ENCODE assay signal across 8 cellular contexts in the genomic region with DNA sequence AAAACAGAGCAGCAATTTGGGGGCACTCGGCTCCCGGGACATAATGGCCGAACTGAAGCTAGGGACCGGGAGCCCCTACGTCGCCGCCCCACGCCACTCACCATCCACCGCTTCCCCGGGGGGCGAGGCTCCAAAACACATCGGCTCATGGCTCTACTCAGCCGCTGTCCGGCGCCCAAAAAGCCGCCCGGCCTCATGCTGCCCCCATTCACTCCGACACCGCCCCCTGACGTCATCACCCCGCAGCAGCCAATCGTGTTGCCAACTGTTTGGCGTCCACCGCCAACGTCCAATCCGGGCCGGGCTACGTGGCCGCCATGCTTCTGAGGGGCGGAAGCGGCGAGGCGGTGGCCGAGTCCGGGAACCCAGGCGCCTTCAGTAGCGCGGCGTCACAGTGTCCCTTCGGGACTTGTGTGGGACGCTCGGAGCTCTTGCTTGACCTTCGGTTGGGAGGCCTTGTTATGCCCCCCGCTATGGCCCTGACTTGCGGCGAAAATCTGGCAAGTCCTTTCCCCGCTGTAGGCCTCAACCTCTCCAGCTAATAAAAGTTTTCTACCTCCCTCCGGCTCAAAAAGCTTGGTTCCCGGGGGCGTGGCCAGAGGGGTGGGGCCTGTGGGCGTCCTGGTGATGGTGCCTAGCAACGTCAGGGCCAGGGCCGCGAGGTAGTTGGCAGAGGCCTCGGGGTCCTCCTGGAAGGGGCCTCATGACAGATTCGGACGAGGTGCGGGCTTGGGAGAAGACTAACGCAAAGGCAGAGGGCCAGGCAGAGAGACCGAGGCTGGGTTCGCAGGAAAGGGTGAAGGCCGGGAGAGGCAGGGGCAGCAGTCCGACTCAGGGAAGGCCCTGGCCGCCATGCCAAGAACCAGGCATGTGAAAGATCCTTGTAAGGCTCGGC. TPM values are rescaled to one million over a fixed set of nuclear protein-coding genes. Genes with fewer than 3 reads are reported as not detected.
DNase-seq lines count a peak whose midpoint lies in the region; ATAC-seq, FAIRE-seq and TF ChIP-seq lines count a peak whose summit lies in the region.

PTRH1 (minus strand) TSS at position 221 of the 895 bp plus-strand sequence; CDS start at position 197, 24 bp downstream.
TTC16 (plus strand) TSS at position 637 of the 895 bp plus-strand sequence; CDS start at position 704, 67 bp downstream.

- H3K27ac Mint-ChIP-seq in natural killer cell = peak within 1 kb of the TSS; percentile 93 to 94

- H3K4me3 Mint-ChIP-seq in natural killer cell = peak within 1 kb of the TSS; percentile 99

- TF ChIP-seq CTCF in RWPE1 (conservative IDR thresholded peaks at IDR 0.05; ENCODE audit: low read depth) (no peak), natural killer cell (IDR thresholded peaks at IDR 0.05) (no peak)

- no peaks in the 10 kb centered on the region for H3K27me3 Mint-ChIP-seq in natural killer cell (ENCODE audit: low read depth in 2 of 2)

- H3K4me1 Mint-ChIP-seq in natural killer cell = peaks cover 35 to 40% of the 10 kb centered on the region in 2 donors

- ATAC-seq in natural killer cell = peak; percentile 92 to 96 (median 93)

- intact Hi-C loops in natural killer cell (cut with micrococcal nuclease) = loop anchor here (1.0 kb wide), 1 partner anchor 16 kb away; no protein-coding TSS in a partner anchor

- H3K9me3 Mint-ChIP-seq in natural killer cell = no peaks in the 10 kb centered on the region

- TF ChIP-seq POLR2A in H54 (IDR thresholded peaks at IDR 0.05; ENCODE audit: low read depth, low read length) = peak; percentile 21; the same call in 1 of the 2 replicates

- POLR2A ChIA-PET in RWPE1 (lab: Yijun Ruan, JAX; ENCODE audit: low non-redundant PET) = interaction anchor here (0.5 to 0.6 kb wide), 2 partner anchors 450 to 815 kb away, joined by 3 read pairs; no protein-coding TSS in a partner anchor

- H3K36me3 Mint-ChIP-seq in natural killer cell = no peaks in the 10 kb centered on the region

- peak within 1 kb of the TSS; percentile 95 for H3K27ac ChIP-seq in RWPE1

- FAIRE-seq in H54 (lab: Jason Lieb, UNC) = peak; percentile 81

- CTCF ChIA-PET in RWPE1 (lab: Yijun Ruan, JAX) = interaction anchor here (0.6 to 3.1 kb wide), 4 partner anchors 9 to 63 kb away, joined by 3 to 26 read pairs (median 4); partner anchors contain the start of genes CFAP157 and TOR2A

- DNase-seq in EL (peak; percentile 97), H54 (ENCODE audit: insufficient read length, low spot score) (peak; percentile 99), LoVo (ENCODE audit: low spot score) (peak; percentile 97), RWPE1 (ENCODE audit: low spot score) (peak; percentile 100), fibroblast of peridontal ligament (ENCODE audit: extremely low read depth) (peak; percentile 92), natural killer cell (peak; percentile 98)
- DNase-seq in activated T-helper 9 cell treated with anti-CD3 and anti-CD28 coated beads, Interleukin-2, amount 50 U/mL, for 16 hours (ENCODE audit: low read depth) = peak; percentile 96
- peak; percentile 92 to 99 (median 96) for DNase-seq in stimulated activated naive CD4-positive, alpha-beta T cell (lab: John Stamatoyannopoulos, UW)

RNA-seq across cellular contexts. Expression of gene PTRH1, which starts in this region (rescaled TPM):
- total RNA-seq in natural killer cell = 10 to 100 TPM in 2 of 3 donors, 1 to 10 TPM in 1; 6.9 to 11.5 (median 11.0) TPM

RNA-seq across cellular contexts. Expression of gene TTC16, which starts in this region (rescaled TPM):
- total RNA-seq in natural killer cell = 10 to 100 TPM; 15.5 to 23.0 (median 21.5) TPM

Comparison
In these comparisons a context has a peak if more than half of its experiments do, and no peak if none do; other contexts are left out.
1. Peak in every context shown above with its lines: DNase-seq, ATAC-seq and H3K27ac ChIP-seq.